9 cellular contexts compared by ENCODE assay signal in genomic region chr18:72867721-72868665, GRCh38. TPM values are rescaled to one million over a fixed set of nuclear protein-coding genes. Genes with fewer than 3 reads are reported as not detected.
A peak's percentile ranks its signal among the peaks of the same experiment; 100 is the strongest.
DNase-seq lines count a peak whose midpoint lies in the region; ATAC-seq, FAIRE-seq and TF ChIP-seq lines count a peak whose summit lies in the region.
"Had no signal": no experiment of that assay in that cellular context is flagged by ENCODE, and none has a peak within 500 bp of the region (broad histone marks: within the 10 kb centered on the region; RNA-seq: fewer than 3 reads in every experiment).

TSS of gene NETO1 (minus strand) at chr18:72867987. CDS start at chr18:72867291, 696 bp downstream.

- peaks cover 2 to 20% (median 5%) of the 10 kb centered on the region in 4 donors for H3K27me3 ChIP-seq in liver (ENCODE audit: control insufficient read depth in 4 of 4, insufficient read depth in 4 of 4, low read length in 3 of 4)
- H3K27me3 ChIP-seq in right lobe of liver: no peaks in the 10 kb centered on the region

- H3K9ac ChIP-seq in liver (ENCODE audit: low read depth in 1 of 2, low read length in 2 of 2) (no peak within 1 kb of the TSS), kidney (ENCODE audit: low read length in 2 of 2) (no peak within 1 kb of the TSS)

- TF ChIP-seq POLR2A in right lobe of liver (IDR thresholded peaks at IDR 0.05): no peak

- intact Hi-C loops in right lobe of liver (cut with DNase I) (no loop called here), kidney (cut with DNase I) (no loop called here)

- H3K9me3 ChIP-seq in liver (ENCODE audit: control insufficient read depth in 4 of 4, low read length in 3 of 4): no peaks in the 10 kb centered on the region
- no peaks in the 10 kb centered on the region for H3K9me3 ChIP-seq in right lobe of liver
- no peaks in the 10 kb centered on the region for H3K9me3 ChIP-seq in kidney (ENCODE audit: control insufficient read depth in 1 of 2, low read length in 2 of 2)

- no peak for FAIRE-seq in kidney (lab: Jason Lieb, UNC)

- H3K36me3 ChIP-seq in liver (ENCODE audit: control insufficient read depth in 4 of 4, insufficient read depth in 3 of 4, low read depth in 1 of 4, low read length in 3 of 4): no peaks in the 10 kb centered on the region
- H3K36me3 ChIP-seq in right lobe of liver: no peaks in the 10 kb centered on the region
- no peaks in the 10 kb centered on the region for H3K36me3 ChIP-seq in kidney (ENCODE audit: control insufficient read depth in 1 of 2, insufficient read depth in 2 of 2, low read length in 2 of 2)

- no peak for TF ChIP-seq CTCF in liver (IDR thresholded peaks at IDR 0.05; ENCODE audit: low read depth, low read length, missing input control)
- TF ChIP-seq CTCF in right lobe of liver (IDR thresholded peaks at IDR 0.05): no peak
- TF ChIP-seq CTCF in WI38 (IDR thresholded peaks at IDR 0.05; ENCODE audit: low read depth, low read length): no peak
- no peak for TF ChIP-seq CTCF in kidney (IDR thresholded peaks at IDR 0.05; ENCODE audit: borderline replicate concordance, extremely low read depth, insufficient read depth)

- WGBS in liver: 5% methylated on average over 93 of the region's 94 CpGs
- WGBS in right lobe of liver (ENCODE audit: insufficient coverage, low coverage, low lambda C conversion rate, missing lambda C conversion rate): 0% methylated on average over 10 of the region's 94 CpGs

- ATAC-seq in right lobe of liver (no peak), left lobe of liver (no peak), GM21723 (IDR thresholded peaks at IDR 0.05; ENCODE audit: unreplicated experiment) (no peak), HG02623 (IDR thresholded peaks at IDR 0.05; ENCODE audit: unreplicated experiment) (no peak)

- H3K27ac ChIP-seq in liver (ENCODE audit: low read depth in 1 of 2, low read length in 2 of 2): no peak within 1 kb of the TSS
- no peak within 1 kb of the TSS for H3K27ac ChIP-seq in right lobe of liver
- H3K27ac ChIP-seq in kidney (ENCODE audit: low read depth in 2 of 2, low read length in 2 of 2): no peak within 1 kb of the TSS

- no peak for TF ChIP-seq RAD21 in liver (IDR thresholded peaks at IDR 0.05)

- DNase-seq in right lobe of liver (no peak), kidney (peak; percentile 67), left lobe of liver (ENCODE audit: low spot score) (no peak)
- no peak for DNase-seq in NK-92 treated with Interleukin-12 subunit alpha and Interleukin-12 subunit beta, amount 100 ng/mL, for 24 hours (lab: John Stamatoyannopoulos, UW)

- H3K4me3 ChIP-seq in liver (ENCODE audit: low read depth in 1 of 3, low read length in 3 of 3): peak within 1 kb of the TSS in 2 of 3 donors; percentile 17 to 36
- H3K4me3 ChIP-seq in right lobe of liver: peak within 1 kb of the TSS in 1 of 3 donors; percentile 16
- H3K4me3 ChIP-seq in WI38 (ENCODE audit: low read depth, low read length): peak within 1 kb of the TSS; percentile 58
- H3K4me3 ChIP-seq in kidney (ENCODE audit: low read length in 2 of 2): no peak within 1 kb of the TSS

- H3K4me1 ChIP-seq in liver (ENCODE audit: control insufficient read depth in 4 of 4, insufficient read depth in 4 of 4, low read length in 3 of 4) (peaks cover 10 to 20% (median 12%) of the 10 kb centered on the region in 4 donors), right lobe of liver (no peaks in the 10 kb centered on the region), kidney (ENCODE audit: control insufficient read depth in 1 of 2, insufficient read depth in 1 of 2, low read depth in 1 of 2, low read length in 2 of 2) (no peaks in the 10 kb centered on the region)

TF ChIP-seq in liver, 16 proteins besides CTCF, POLR2A, EP300 and RAD21:
- no peak for TF ChIP-seq ZBTB33 (IDR thresholded peaks at IDR 0.05)
- no peak for TF ChIP-seq MAX (IDR thresholded peaks at IDR 0.05)
- no peak for TF ChIP-seq GABPA (IDR thresholded peaks at IDR 0.05 in 1 of 2, conservative IDR thresholded peaks at IDR 0.05 in 1 of 2)
- no peak for TF ChIP-seq ATF3 (IDR thresholded peaks at IDR 0.05)
- TF ChIP-seq SP1 (IDR thresholded peaks at IDR 0.05): no peak
- no peak for TF ChIP-seq RXRA (IDR thresholded peaks at IDR 0.05)
- no peak for TF ChIP-seq FOXA2 (IDR thresholded peaks at IDR 0.05)
- TF ChIP-seq FOXA1 (IDR thresholded peaks at IDR 0.05): no peak
- TF ChIP-seq JUND (IDR thresholded peaks at IDR 0.05): no peak
- TF ChIP-seq TAF1 (conservative IDR thresholded peaks at IDR 0.05): no peak

RNA-seq across cellular contexts. Expression of gene NETO1, which starts in this region (rescaled TPM):
- total RNA-seq in liver (not detected), right lobe of liver (not detected), kidney (1.6 TPM), left lobe of liver (not detected)
- polyA plus RNA-seq in liver (not detected), kidney (ENCODE audit: insufficient read depth, low read depth, low replicate concordance) (not detected)
- total RNA-seq: lung microvascular endothelial cell had no signal

Comparison
In these comparisons a context has a peak if more than half of its experiments do, and no peak if none do; other contexts are left out.
1. H3K4me3 ChIP-seq: peak in liver (2 of 3) and WI38 (single experiment); none in kidney (0 of 2).